ENCODE assay signal across 2 cellular contexts in genomic region chr5:89313044-89313443, GRCh38.
TF ChIP-seq lines count a peak whose summit lies in the region.

No MANE protein-coding gene starts in this region.

TF ChIP-seq in IMR-90, 13 proteins besides CTCF, POLR2A, EP300 and RAD21:
- no peak for TF ChIP-seq RCOR1 (IDR thresholded peaks at IDR 0.05; ENCODE audit: insufficient replicate concordance, low read length)
- TF ChIP-seq CHD1 (IDR thresholded peaks at IDR 0.05; ENCODE audit: low read depth, low read length): no peak
- TF ChIP-seq RFX5 (IDR thresholded peaks at IDR 0.05; ENCODE audit: low read depth, low read length): no peak
- no peak for TF ChIP-seq CEBPB (IDR thresholded peaks at IDR 0.05; ENCODE audit: low read depth, low read length)
- no peak for TF ChIP-seq ELK1 (IDR thresholded peaks at IDR 0.05; ENCODE audit: borderline replicate concordance, low read depth, low read length)
- TF ChIP-seq BHLHE40 (IDR thresholded peaks at IDR 0.05; ENCODE audit: low read depth, low read length): no peak
- no peak for TF ChIP-seq FOS (IDR thresholded peaks at IDR 0.05; ENCODE audit: low read depth, low read length)
- TF ChIP-seq MAFK (IDR thresholded peaks at IDR 0.05; ENCODE audit: low read depth, low read length): no peak
- TF ChIP-seq MXI1 (IDR thresholded peaks at IDR 0.05; ENCODE audit: borderline replicate concordance, low read depth, low read length): no peak
- no peak for TF ChIP-seq NFE2L2 (IDR thresholded peaks at IDR 0.05; ENCODE audit: low read depth, low read length)
- TF ChIP-seq SMC3 (IDR thresholded peaks at IDR 0.05; ENCODE audit: low read depth, low read length): no peak
- no peak for TF ChIP-seq MAZ (IDR thresholded peaks at IDR 0.05; ENCODE audit: borderline replicate concordance, low read depth, low read length)
- TF ChIP-seq USF2 (IDR thresholded peaks at IDR 0.05; ENCODE audit: low read depth, low read length): no peak

TF ChIP-seq in K562, 482 proteins besides CTCF, POLR2A, EP300 and RAD21:
- no peak for TF ChIP-seq SP2 (IDR thresholded peaks at IDR 0.05; ENCODE audit: extremely low read depth, low read depth, low read length, poor library complexity, severe bottlenecking)
- no peak for TF ChIP-seq PRPF4 (IDR thresholded peaks at IDR 0.05; ENCODE audit: insufficient read depth, low read depth, low read length, poor library complexity, severe bottlenecking)
- no peak for TF ChIP-seq CEBPZ (IDR thresholded peaks at IDR 0.05; ENCODE audit: borderline replicate concordance, low read depth, low read length)
- TF ChIP-seq HES1 (IDR thresholded peaks at IDR 0.05; ENCODE audit: low read depth): no peak
- TF ChIP-seq BCOR (IDR thresholded peaks at IDR 0.05): no peak
- no peak for TF ChIP-seq MBD1 (CRISPR knock-in tag; IDR thresholded peaks at IDR 0.05)
- no peak for TF ChIP-seq CREM (IDR thresholded peaks at IDR 0.05; ENCODE audit: low read depth)
- no peak for TF ChIP-seq PBX2 (CRISPR knock-in tag; IDR thresholded peaks at IDR 0.05; ENCODE audit: low read depth)
- TF ChIP-seq PBX2 (tag; conservative IDR thresholded peaks at IDR 0.05; ENCODE audit: low read depth): no peak
- no peak for TF ChIP-seq ZBTB12 (CRISPR knock-in tag; IDR thresholded peaks at IDR 0.05)
- TF ChIP-seq ZNF124 (CRISPR knock-in tag; IDR thresholded peaks at IDR 0.05): no peak
- TF ChIP-seq E2F6 (IDR thresholded peaks at IDR 0.05; ENCODE audit: borderline replicate concordance in 1 of 2, extremely low read depth in 1 of 2, insufficient read depth in 1 of 2, insufficient read length in 1 of 2, low read depth in 1 of 2, low read length in 1 of 2, poor library complexity in 1 of 2, severe bottlenecking in 1 of 2): no peak
- TF ChIP-seq ZNF134 (CRISPR knock-in tag; conservative IDR thresholded peaks at IDR 0.05): no peak
- no peak for TF ChIP-seq ZBTB5 (IDR thresholded peaks at IDR 0.05)
TF ChIP-seq in K562: peak in this region for 0.
